7 cellular contexts compared by ENCODE assay signal in genomic region chr17:77247609-77248008, GRCh38.
DNase-seq lines count a peak whose midpoint lies in the region; ATAC-seq, FAIRE-seq and TF ChIP-seq lines count a peak whose summit lies in the region.

No MANE protein-coding gene starts in this region.

- H2BK5ac ChIP-seq in H9 (ENCODE audit: insufficient read length, low read length) (no peak overlapping the region), H1 (ENCODE audit: low read depth, low read length) (no peak overlapping the region)

- H3K4me2 ChIP-seq in H9 (ENCODE audit: insufficient read depth, insufficient read length, low read length) (peak overlapping the region; percentile 20), H1 (ENCODE audit: insufficient read depth in 1 of 2, low read depth in 2 of 2, low read length in 2 of 2) (peak overlapping the region; percentile 0 to 80; a peak in 3 of 4 replicates)

- no peak overlapping the region for H3K18ac ChIP-seq in H9 (ENCODE audit: insufficient read length, low read depth, low read length)
- H3K18ac ChIP-seq in H1 (ENCODE audit: extremely low read depth, low read length): no peak overlapping the region

- H4K20me1 ChIP-seq in H9 (ENCODE audit: control insufficient read depth, insufficient read depth, insufficient read length) (no peaks in the 10 kb centered on the region), H1 (replicated peaks in 1 of 2; ENCODE audit: control insufficient read depth in 1 of 2, insufficient read depth in 2 of 2, low read length in 2 of 2) (peaks cover 0 to 5% of the 10 kb centered on the region in 2 experiments)

- H3K4me3 Mint-ChIP-seq in H9 (peak overlapping the region; percentile 60 to 79), osteocyte (ENCODE audit: unreplicated experiment) (peak overlapping the region; percentile 67)

- H3K56ac ChIP-seq in H9 (ENCODE audit: insufficient read length, low read depth, low read length): no peak overlapping the region
- no peak overlapping the region for H3K56ac ChIP-seq in H1 (replicated peaks; ENCODE audit: insufficient read length, low read depth, low read length)

- H4K91ac ChIP-seq in H9 (ENCODE audit: insufficient read length, low read depth, low read length) (no peak overlapping the region), H1 (replicated peaks; ENCODE audit: insufficient read length, low read length) (peak overlapping the region; percentile 34)

- H3K27me3 ChIP-seq in H9 (ENCODE audit: insufficient read depth, low read length): no peaks in the 10 kb centered on the region; the same call in 1 of the 2 replicates
- no peaks in the 10 kb centered on the region for H3K27me3 ChIP-seq in Panc1 (ENCODE audit: control insufficient read depth, insufficient read depth, low read length)
- H3K27me3 ChIP-seq in H1 (replicated peaks in 1 of 4; ENCODE audit: control insufficient read depth in 3 of 4, extremely low read depth in 1 of 4, insufficient read depth in 3 of 4, low read length in 3 of 4): peaks cover 0 to 9% (median 3%) of the 10 kb centered on the region in 4 experiments; a peak in 4 of 7 replicates

- H3K79me1 ChIP-seq in H9 (ENCODE audit: insufficient read depth, low read depth, low read length, poor library complexity, severe bottlenecking) (no peaks in the 10 kb centered on the region), H1 (ENCODE audit: low read depth, low read length) (no peaks in the 10 kb centered on the region)

- intact Hi-C loops in Panc1 (cut with micrococcal nuclease; ENCODE audit: unreplicated experiment): loop anchor here (1.0 kb wide), 1 partner anchor 161 kb away; no protein-coding TSS in a partner anchor

- no peak overlapping the region for H4K8ac ChIP-seq in H9 (replicated peaks; ENCODE audit: insufficient read length, low read depth, low read length)
- H4K8ac ChIP-seq in H1 (ENCODE audit: extremely low read depth, insufficient read depth, low read length): 0 out of 2 replicates have a peak overlapping the region, but pooled peaks have one; percentile 71

- TF ChIP-seq EP300 in H1 (IDR thresholded peaks at IDR 0.05; ENCODE audit: borderline replicate concordance in 1 of 2, low read depth in 2 of 2, low read length in 2 of 2): no peak

- H3K14ac ChIP-seq in H9 (ENCODE audit: insufficient read depth, low read length): no peak overlapping the region
- no peak overlapping the region for H3K14ac ChIP-seq in H1 (ENCODE audit: insufficient read length)

- POLR2A ChIA-PET in Panc1 (lab: Charles Lee) (no interaction called here), H1 (lab: Charles Lee; ENCODE audit: partially characterized antibody) (no interaction called here)

- H3K23me2 ChIP-seq in H9 (ENCODE audit: insufficient read length, low read depth, low read length, poor library complexity, severe bottlenecking) (peaks cover 3% of the 10 kb centered on the region), H1 (ENCODE audit: low read depth, low read length) (no peaks in the 10 kb centered on the region; the same call in 1 of the 2 replicates)

- peaks cover 0 to 5% of the 10 kb centered on the region in 2 experiments; a peak in 1 of 5 replicates for H3K9me3 Mint-ChIP-seq in H9
- H3K9me3 Mint-ChIP-seq in osteocyte (ENCODE audit: unreplicated experiment): no peaks in the 10 kb centered on the region

- TF ChIP-seq POLR2A in H1 (IDR thresholded peaks at IDR 0.05; ENCODE audit: control extremely low read depth in 1 of 2, low read depth in 2 of 2, low read length in 2 of 2): no peak

- H3K4me3 ChIP-seq in Panc1 (ENCODE audit: low read depth in 2 of 2, low read length in 2 of 2): peak overlapping the region; percentile 43 to 58
- H3K4me3 ChIP-seq in H1 (ENCODE audit: extremely low read depth in 1 of 4, insufficient read depth in 2 of 4, low read depth in 3 of 4, low read length in 4 of 4): peak overlapping the region in 3 of 4 experiments; percentile 46 to 76 (median 53); a peak in 4 of 8 replicates

- CTCF ChIA-PET in Panc1 (lab: Charles Lee): interaction anchor here (1.0 kb wide), 1 partner anchor 187 kb away, joined by 3 read pairs; no protein-coding TSS in a partner anchor
- CTCF ChIA-PET in H1 (lab: Charles Lee; ENCODE audit: partially characterized antibody): interaction anchor here (0.6 to 2.2 kb wide), 9 partner anchors 20 to 191 kb away, joined by 3 to 8 read pairs (median 4); no protein-coding TSS in a partner anchor

- DNase-seq in H9 (no peak), Panc1 (ENCODE audit: low read depth, low spot score) (no peak), H1 (ENCODE audit: low read depth in 1 of 2, low spot score in 2 of 2) (no peak), osteocyte (ENCODE audit: extremely low spot score, unreplicated experiment) (no peak), D721Med (ENCODE audit: insufficient read length, low spot score) (no peak), NCI-H2196 treated with DMSO at 0.1 percent for 48 hours (lab: John Stamatoyannopoulos, UW; ENCODE audit: unreplicated experiment) (no peak), NCI-H1694 (lab: John Stamatoyannopoulos, UW) (no peak)

- no TSS peak for BruUV-seq in Panc1 (replicated peaks; lab: Mats Ljungman, UMichigan)

- H3K4ac ChIP-seq in H9 (ENCODE audit: low read depth, low read length): no peak overlapping the region
- H3K4ac ChIP-seq in H1 (replicated peaks; ENCODE audit: insufficient read length, low read depth, low read length): no peak overlapping the region

- H2BK20ac ChIP-seq in H9 (ENCODE audit: low read depth, low read length, poor library complexity, severe bottlenecking) (no peak overlapping the region), H1 (ENCODE audit: low read length) (no peak overlapping the region; the same call in 1 of the 2 replicates)

- FAIRE-seq in H1 (lab: Jason Lieb, UNC) (no peak), D721Med (lab: Jason Lieb, UNC) (no peak)

- H3K27ac Mint-ChIP-seq in H9: no peak overlapping the region
- no peak overlapping the region for H3K27ac Mint-ChIP-seq in osteocyte (ENCODE audit: unreplicated experiment)

- TF ChIP-seq CTCF in H9 (conservative IDR thresholded peaks at IDR 0.05): no peak
- TF ChIP-seq CTCF in Panc1 (IDR thresholded peaks at IDR 0.05): no peak
- TF ChIP-seq CTCF in H1 (IDR thresholded peaks at IDR 0.05; ENCODE audit: control extremely low read depth in 1 of 3, insufficient read depth in 1 of 3, low read depth in 1 of 3, low read length in 3 of 3): no peak
- TF ChIP-seq CTCF in osteocyte (IDR thresholded peaks at IDR 0.05): no peak
- TF ChIP-seq CTCF in D721Med (IDR thresholded peaks at IDR 0.05; ENCODE audit: insufficient read depth, missing control alignments): no peak

- no peak overlapping the region for H2AFZ ChIP-seq in H9 (ENCODE audit: low read length)
- H2AFZ ChIP-seq in H1 (ENCODE audit: low read length): peak overlapping the region; percentile 71; the same call in 1 of the 2 replicates

- in situ Hi-C loops in Panc1 (cut with HindIII; ENCODE audit: low pct_unique_long_range_greater_than_20kb, low sequenced_read_pairs): no loop called here

- H3K23ac ChIP-seq in H9 (ENCODE audit: insufficient read length, low read depth, low read length) (no peak overlapping the region), H1 (ENCODE audit: insufficient read length) (no peak overlapping the region)

- H3K79me2 ChIP-seq in H9 (ENCODE audit: insufficient read depth, low read length) (no peaks in the 10 kb centered on the region), H1 (ENCODE audit: control insufficient read depth in 1 of 2, insufficient read depth in 2 of 2, low read length in 2 of 2) (no peaks in the 10 kb centered on the region)

- no peak; the same call in 1 of the 2 replicates for ATAC-seq in Panc1

- H3K9ac ChIP-seq in H9 (ENCODE audit: extremely low read depth, insufficient read length, low read length): no peak overlapping the region
- no peak overlapping the region for H3K9ac ChIP-seq in H1 (replicated peaks in 1 of 4; ENCODE audit: extremely low read depth in 1 of 4, low read depth in 3 of 4, low read length in 3 of 4)

- H3K36me3 ChIP-seq in Panc1 (ENCODE audit: control insufficient read depth, insufficient read depth, low read length) (no peaks in the 10 kb centered on the region), H1 (ENCODE audit: control insufficient read depth in 2 of 4, insufficient read depth in 4 of 4, low read length in 3 of 4) (no peaks in the 10 kb centered on the region)

- H3K36me3 Mint-ChIP-seq in H9 (ENCODE audit: insufficient read depth in 1 of 3, low read depth in 3 of 3) (no peaks in the 10 kb centered on the region), osteocyte (ENCODE audit: unreplicated experiment) (no peaks in the 10 kb centered on the region)

- H3K27me3 Mint-ChIP-seq in H9 (ENCODE audit: low read depth) (peaks cover 25% of the 10 kb centered on the region), osteocyte (ENCODE audit: unreplicated experiment) (no peaks in the 10 kb centered on the region)

- H2BK12ac ChIP-seq in H9 (ENCODE audit: insufficient read length, low read depth, low read length) (no peak overlapping the region), H1 (ENCODE audit: low read depth, low read length) (0 out of 2 replicates have a peak overlapping the region, but pooled peaks have one; percentile 17)

- H2AK5ac ChIP-seq in H9 (ENCODE audit: insufficient read length, low read length) (no peak overlapping the region), H1 (ENCODE audit: low read depth, low read length) (no peak overlapping the region)

- no CpG with 5 or more reads among the region's 8 CpGs for WGBS in H9 (ENCODE audit: extremely low coverage, insufficient read length, low lambda C conversion rate)
- WGBS in H1 (ENCODE audit: extremely low coverage in 1 of 2, insufficient coverage in 1 of 2, insufficient read length in 1 of 2, insufficient replicate concordance in 2 of 2, low coverage in 1 of 2, low lambda C conversion rate in 2 of 2, missing lambda C conversion rate in 1 of 2), 2 experiments: 83% methylated on average over 3 of the region's 8 CpGs; no CpG with 5 or more reads in 1 of the 2 experiments

- H3K4me1 Mint-ChIP-seq in H9 (peaks cover 4 to 11% of the 10 kb centered on the region in 2 experiments), osteocyte (ENCODE audit: unreplicated experiment) (peaks cover 14% of the 10 kb centered on the region)

- H3T11ph ChIP-seq in H9 (ENCODE audit: low read length): no peak overlapping the region

- H3K27ac ChIP-seq in H9 (ENCODE audit: insufficient read length, low read depth, low read length) (no peak overlapping the region), Panc1 (ENCODE audit: low read length) (peak overlapping the region; percentile 81), H1 (ENCODE audit: low read depth, low read length) (no peak overlapping the region)

- H2BK15ac ChIP-seq in H9 (ENCODE audit: low read depth, low read length): no peak overlapping the region
- no peak overlapping the region for H2BK15ac ChIP-seq in H1 (ENCODE audit: low read length)

- TF ChIP-seq RAD21 in H1 (IDR thresholded peaks at IDR 0.05 in 1 of 2, conservative IDR thresholded peaks at IDR 0.05 in 1 of 2; ENCODE audit: low read depth in 2 of 2, low read length in 2 of 2): no peak

- H3K4me1 ChIP-seq in H9 (ENCODE audit: insufficient read depth, low read length) (no peaks in the 10 kb centered on the region), Panc1 (ENCODE audit: control insufficient read depth, insufficient read depth, low read length) (peaks cover 16% of the 10 kb centered on the region), H1 (replicated peaks in 1 of 4; ENCODE audit: control insufficient read depth in 3 of 4, insufficient read depth in 4 of 4, low read length in 3 of 4) (peaks cover 0 to 4% (median 1%) of the 10 kb centered on the region in 4 experiments; a peak in 2 of 7 replicates)

- H4K5ac ChIP-seq in H9 (ENCODE audit: insufficient read length, low read depth, low read length): no peak overlapping the region
- H4K5ac ChIP-seq in H1 (ENCODE audit: insufficient read length, low read depth, low read length): no peak overlapping the region

- H3K9me3 ChIP-seq in H9 (ENCODE audit: control insufficient read depth, low read depth, low read length): no peaks in the 10 kb centered on the region
- no peaks in the 10 kb centered on the region for H3K9me3 ChIP-seq in Panc1 (ENCODE audit: control insufficient read depth, insufficient read depth, low read depth, low read length)
- H3K9me3 ChIP-seq in H1 (ENCODE audit: insufficient read depth in 2 of 2, low read depth in 1 of 2, low read length in 1 of 2): no peaks in the 10 kb centered on the region

- H2BK120ac ChIP-seq in H9 (ENCODE audit: low read depth, low read length, poor library complexity, severe bottlenecking) (no peak overlapping the region), H1 (replicated peaks; ENCODE audit: low read depth, low read length) (no peak overlapping the region)
